1 cellular context compared by ENCODE assay signal in the genomic region with DNA sequence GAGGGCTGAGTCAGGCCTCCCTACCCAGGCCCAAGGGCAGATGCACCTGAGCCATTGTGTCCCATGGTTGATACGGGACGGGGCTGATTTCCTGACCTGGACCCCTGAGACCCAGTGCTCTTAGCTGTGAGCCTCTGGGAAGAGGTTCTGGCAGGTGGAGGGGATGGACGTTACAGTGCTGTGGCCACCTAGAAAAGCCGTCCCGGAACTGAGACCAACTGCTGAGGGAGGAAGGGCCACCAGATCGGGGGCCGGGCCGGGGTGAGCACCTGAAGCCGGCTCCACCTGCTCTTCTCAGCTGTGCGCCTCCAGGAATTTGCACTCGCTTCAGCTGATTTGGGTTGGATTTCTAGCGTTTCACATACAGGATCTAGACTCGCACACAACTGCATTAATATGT.
TF ChIP-seq lines count a peak whose summit lies in the region.

No MANE protein-coding gene starts in this region.

TF ChIP-seq in H1, 55 proteins besides CTCF, POLR2A, EP300 and RAD21:
- TF ChIP-seq PHF8 (conservative IDR thresholded peaks at IDR 0.05; ENCODE audit: low read depth, low read length): no peak
- 0 out of 2 replicates have a peak, but pooled peaks have one; percentile 29 for TF ChIP-seq SP1 (IDR thresholded peaks at IDR 0.05; ENCODE audit: low read depth, low read length)
- no peak for TF ChIP-seq TAF1 (IDR thresholded peaks at IDR 0.05; ENCODE audit: low read depth, low read length)
- TF ChIP-seq NRF1 (IDR thresholded peaks at IDR 0.05; ENCODE audit: low read depth, low read length): no peak
- no peak for TF ChIP-seq HDAC6 (IDR thresholded peaks at IDR 0.05; ENCODE audit: low read depth, low read length)
- no peak for TF ChIP-seq TCF12 (IDR thresholded peaks at IDR 0.05; ENCODE audit: low read depth, low read length)
